ENCODE assay signal across 32 cellular contexts in genomic region chr1:235152235-235152634, GRCh38.
"Had no signal": no experiment of that assay in that cellular context is flagged by ENCODE, and none has a peak within 500 bp of the region (broad histone marks: within the 10 kb centered on the region; RNA-seq: fewer than 3 reads in every experiment).

No MANE protein-coding gene starts in this region.

- FAIRE-seq: endometrium, endothelial cell of umbilical vein had no signal

- H3K27ac Mint-ChIP-seq: activated B cell treated with CpG ODN at 0.5 μM for 24 hours; activated CD4-positive, alpha-beta memory T cell treated with anti-CD3 and anti-CD28 coated beads for 36 hours; activated CD8-positive, alpha-beta memory T cell treated with anti-CD3 and anti-CD28 coated beads, Interleukin-2, amount 10 ng/mL, durations not matched to agents 7 days and 5 days; activated CD8-positive, alpha-beta T cell treated with anti-CD3 and anti-CD28 coated beads, Interleukin-2, amount 10 ng/mL, durations not matched to agents 7 days and 5 days; activated naive CD4-positive, alpha-beta T cell treated with anti-CD3 and anti-CD28 coated beads for 36 hours; activated naive CD4-positive, alpha-beta T cell treated with anti-CD3 and anti-CD28 coated beads, Interleukin-2, amount 50 U/mL, for 24 hours; activated naive CD8-positive, alpha-beta T cell treated with anti-CD3 and anti-CD28 coated beads for 36 hours; activated naive CD8-positive, alpha-beta T cell treated with anti-CD3 and anti-CD28 coated beads, Interleukin-2, amount 50 U/mL, for 24 hours; activated T-helper 1 cell treated with anti-CD3 and anti-CD28 coated beads, Interleukin-12 subunit alpha, Interleukin-12 subunit beta, Interleukin-2, Interleukin-4 antibody, amounts not matched to agents 30 ng/mL and 10 ng/mL and 1 ng/mL, durations not matched to agents 14 hours and 24 hours and 36 hours; activated T-helper 2 cell treated with anti-CD3 and anti-CD28 coated beads, Interferon-gamma antibody, Interleukin-2, Interleukin-4, amounts not matched to agents 10 μg/mL and 5 μg/mL and 100 μg/mL, durations not matched to agents 14 hours and 24 hours and 36 hours had no signal

- H3K4me2 ChIP-seq: hepatocyte had no signal

- H3K27me3 ChIP-seq: adrenal gland, body of pancreas, colonic mucosa, esophagus squamous epithelium, gastroesophageal sphincter, heart right ventricle, hepatocyte had no signal

- DNase-seq: activated B cell treated with CpG ODN at 0.5 μM for 24 hours; activated CD4-positive, alpha-beta memory T cell treated with anti-CD3 and anti-CD28 coated beads for 36 hours; activated CD4-positive, alpha-beta T cell treated with anti-CD3 and anti-CD28 coated beads, Interleukin-2, amount 10 ng/mL, durations not matched to agents 24 days and 14 days; activated CD8-positive, alpha-beta memory T cell treated with anti-CD3 and anti-CD28 coated beads, Interleukin-2, amount 10 ng/mL, durations not matched to agents 7 days and 5 days; activated CD8-positive, alpha-beta memory T cell treated with anti-CD3 and anti-CD28 coated beads, Interleukin-2, amount 50 U/mL, for 4 hours; activated CD8-positive, alpha-beta T cell treated with anti-CD3 and anti-CD28 coated beads, Interleukin-2, amount 10 ng/mL, durations not matched to agents 7 days and 5 days; activated effector memory CD4-positive, alpha-beta T cell treated with anti-CD3 and anti-CD28 coated beads, Interleukin-2, amount 50 U/mL, for 16 hours; activated naive CD4-positive, alpha-beta T cell treated with anti-CD3 and anti-CD28 coated beads for 36 hours; activated naive CD8-positive, alpha-beta T cell treated with anti-CD3 and anti-CD28 coated beads for 36 hours; activated naive CD8-positive, alpha-beta T cell treated with anti-CD3 and anti-CD28 coated beads, Interleukin-2, amount 50 U/mL, for 24 hours; activated T-cell treated with anti-CD3 and anti-CD28 coated beads, Interleukin-2, amount 50 U/mL, for 1 hour; activated T-cell treated with anti-CD3 and anti-CD28 coated beads, Interleukin-2, amount 50 U/mL, for 48 hours; adrenal gland; amygdala; aorta; body of pancreas; caudate nucleus; cerebellar nuclear complex; colonic mucosa; effector CD8-positive, alpha-beta T cell; esophagus squamous epithelium; foreskin melanocyte; heart right ventricle; WERI-Rb-1 had no signal

- H3K9me3 Mint-ChIP-seq: activated B cell treated with CpG ODN at 0.5 μM for 24 hours; activated CD4-positive, alpha-beta memory T cell treated with anti-CD3 and anti-CD28 coated beads for 36 hours; activated CD4-positive, alpha-beta T cell treated with anti-CD3 and anti-CD28 coated beads, Interleukin-2, amount 10 ng/mL, durations not matched to agents 24 days and 14 days; activated naive CD4-positive, alpha-beta T cell treated with anti-CD3 and anti-CD28 coated beads for 36 hours; activated naive CD4-positive, alpha-beta T cell treated with anti-CD3 and anti-CD28 coated beads, Interleukin-2, amount 50 U/mL, for 24 hours; activated naive CD8-positive, alpha-beta T cell treated with anti-CD3 and anti-CD28 coated beads for 36 hours; activated naive CD8-positive, alpha-beta T cell treated with anti-CD3 and anti-CD28 coated beads, Interleukin-2, amount 50 U/mL, for 24 hours; activated T-helper 1 cell treated with anti-CD3 and anti-CD28 coated beads, Interleukin-12 subunit alpha, Interleukin-12 subunit beta, Interleukin-2, Interleukin-4 antibody, amounts not matched to agents 30 ng/mL and 10 ng/mL and 1 ng/mL, durations not matched to agents 14 hours and 24 hours and 36 hours; activated T-helper 2 cell treated with anti-CD3 and anti-CD28 coated beads, Interferon-gamma antibody, Interleukin-2, Interleukin-4, amounts not matched to agents 10 μg/mL and 5 μg/mL and 100 μg/mL, durations not matched to agents 14 hours and 24 hours and 36 hours had no signal

- ATAC-seq: activated CD4-positive, CD25-positive, alpha-beta regulatory T cell treated with anti-CD3 and anti-CD28 coated beads, Interleukin-2, amount 50 U/mL, for 24 hours; activated CD8-positive, alpha-beta memory T cell treated with anti-CD3 and anti-CD28 coated beads, Interleukin-2, amount 10 ng/mL, durations not matched to agents 7 days and 5 days; activated CD8-positive, alpha-beta T cell treated with anti-CD3 and anti-CD28 coated beads, Interleukin-2, amount 10 ng/mL, durations not matched to agents 7 days and 5 days; activated naive CD8-positive, alpha-beta T cell treated with anti-CD3 and anti-CD28 coated beads, Interleukin-2, amount 50 U/mL, for 24 hours; body of pancreas; gastroesophageal sphincter; heart right ventricle had no signal

- H3K4me1 ChIP-seq: adrenal gland, body of pancreas had no signal

- H3K4me3 Mint-ChIP-seq: activated B cell treated with CpG ODN at 0.5 μM for 24 hours; activated CD4-positive, alpha-beta memory T cell treated with anti-CD3 and anti-CD28 coated beads for 36 hours; activated CD4-positive, alpha-beta T cell treated with anti-CD3 and anti-CD28 coated beads, Interleukin-2, amount 10 ng/mL, durations not matched to agents 24 days and 14 days; activated CD8-positive, alpha-beta memory T cell treated with anti-CD3 and anti-CD28 coated beads, Interleukin-2, amount 10 ng/mL, durations not matched to agents 7 days and 5 days; activated CD8-positive, alpha-beta T cell treated with anti-CD3 and anti-CD28 coated beads, Interleukin-2, amount 10 ng/mL, durations not matched to agents 7 days and 5 days; activated naive CD4-positive, alpha-beta T cell treated with anti-CD3 and anti-CD28 coated beads for 36 hours; activated naive CD4-positive, alpha-beta T cell treated with anti-CD3 and anti-CD28 coated beads, Interleukin-2, amount 50 U/mL, for 24 hours; activated naive CD8-positive, alpha-beta T cell treated with anti-CD3 and anti-CD28 coated beads for 36 hours; activated naive CD8-positive, alpha-beta T cell treated with anti-CD3 and anti-CD28 coated beads, Interleukin-2, amount 50 U/mL, for 24 hours; activated T-helper 1 cell treated with anti-CD3 and anti-CD28 coated beads, Interleukin-12 subunit alpha, Interleukin-12 subunit beta, Interleukin-2, Interleukin-4 antibody, amounts not matched to agents 30 ng/mL and 10 ng/mL and 1 ng/mL, durations not matched to agents 14 hours and 24 hours and 36 hours had no signal

- H3K4me3 ChIP-seq: adrenal gland, body of pancreas, colonic mucosa, esophagus squamous epithelium, gastroesophageal sphincter, heart right ventricle, hepatocyte had no signal

- H3K27me3 Mint-ChIP-seq: activated B cell treated with CpG ODN at 0.5 μM for 24 hours; activated CD4-positive, alpha-beta memory T cell treated with anti-CD3 and anti-CD28 coated beads for 36 hours; activated CD4-positive, alpha-beta T cell treated with anti-CD3 and anti-CD28 coated beads, Interleukin-2, amount 10 ng/mL, durations not matched to agents 24 days and 14 days; activated CD8-positive, alpha-beta memory T cell treated with anti-CD3 and anti-CD28 coated beads, Interleukin-2, amount 10 ng/mL, durations not matched to agents 7 days and 5 days; activated naive CD4-positive, alpha-beta T cell treated with anti-CD3 and anti-CD28 coated beads, Interleukin-2, amount 50 U/mL, for 24 hours; activated naive CD8-positive, alpha-beta T cell treated with anti-CD3 and anti-CD28 coated beads for 36 hours; activated naive CD8-positive, alpha-beta T cell treated with anti-CD3 and anti-CD28 coated beads, Interleukin-2, amount 50 U/mL, for 24 hours had no signal

- H3K27ac ChIP-seq: adrenal gland, body of pancreas, colonic mucosa, esophagus squamous epithelium, gastroesophageal sphincter, heart right ventricle, hepatocyte, WERI-Rb-1 had no signal

- H3K9me3 ChIP-seq: adrenal gland, body of pancreas, colonic mucosa, esophagus squamous epithelium, gastroesophageal sphincter, heart right ventricle had no signal

- H2AFZ ChIP-seq: hepatocyte had no signal
